ENCODE assay signal across 9 cellular contexts in genomic region chr14:103185051-103186027, GRCh38.
DNase-seq lines count a peak whose midpoint lies in the region; ATAC-seq, FAIRE-seq and TF ChIP-seq lines count a peak whose summit lies in the region.
"Had no signal": no experiment of that assay in that cellular context is flagged by ENCODE, and none has a peak within 500 bp of the region (broad histone marks: within the 10 kb centered on the region; RNA-seq: fewer than 3 reads in every experiment).

No MANE protein-coding gene starts in this region.

- H3K4me3 ChIP-seq in coronary artery, result no peak overlapping the region
- H3K4me3 ChIP-seq in neutrophil (ENCODE audit: low read depth in 1 of 2, low read length in 1 of 2), result no peak overlapping the region

- H3K4me1 ChIP-seq in neutrophil (ENCODE audit: control insufficient read depth in 1 of 2, insufficient read depth in 1 of 2, low read depth in 1 of 2, low read length in 1 of 2), result peaks cover 0 to 6% of the 10 kb centered on the region in 2 experiments

- H3K9me3 ChIP-seq in neutrophil, result no peaks in the 10 kb centered on the region

- FAIRE-seq in A204.1 (lab: Jason Lieb, UNC), result peak; percentile 89

- peak; percentile 43; the same call in 1 of the 2 replicates for TF ChIP-seq CTCF in GM12874 (IDR thresholded peaks at IDR 0.05; ENCODE audit: insufficient read depth, low read depth, low read length)
- TF ChIP-seq CTCF in coronary artery (IDR thresholded peaks at IDR 0.05), result no peak
- TF ChIP-seq CTCF in neutrophil (IDR thresholded peaks at IDR 0.05), result peak; percentile 33

- ATAC-seq in GM19463 (IDR thresholded peaks at IDR 0.05; ENCODE audit: unreplicated experiment) (no peak), HG02798 (IDR thresholded peaks at IDR 0.05; ENCODE audit: poor library complexity, unreplicated experiment) (no peak)
- ATAC-seq: effector memory CD8-positive, alpha-beta T cell had no signal

- DNase-seq in NCI-H524 treated with DMSO at 0.1 percent for 48 hours (lab: John Stamatoyannopoulos, UW) (peak; percentile 26), coronary artery (ENCODE audit: low spot score) (peak; percentile 26), anterior cingulate cortex (lab: John Stamatoyannopoulos, UW) (no peak)

- peaks cover 60% of the 10 kb centered on the region for H3K27me3 ChIP-seq in neutrophil

- H3K27ac ChIP-seq in coronary artery, result no peak overlapping the region
- no peak overlapping the region for H3K27ac ChIP-seq in neutrophil

- no peaks in the 10 kb centered on the region for H3K36me3 ChIP-seq in neutrophil

Comparison
In these comparisons a context has a peak if more than half of its experiments do, and no peak if none do; other contexts are left out.
1. DNase-seq: peak in NCI-H524 treated with DMSO at 0.1 percent for 48 hours (single experiment) and coronary artery (single experiment); none in anterior cingulate cortex (0 of 58).